Comparison of ENCODE assay signal across 23 cellular contexts in genomic region chrX:36963069-36963808, GRCh38. TPM values are rescaled to one million over a fixed set of nuclear protein-coding genes. Genes with fewer than 3 reads are reported as not detected.
A peak's percentile ranks its signal among the peaks of the same experiment; 100 is the strongest.
DNase-seq lines count a peak whose midpoint lies in the region; ATAC-seq and TF ChIP-seq lines count a peak whose summit lies in the region.
"Had no signal": no experiment of that assay in that cellular context is flagged by ENCODE, and none has a peak within 500 bp of the region (broad histone marks: within the 10 kb centered on the region; RNA-seq: fewer than 3 reads in every experiment).

No MANE protein-coding gene starts in this region.

- H3K36me3 Mint-ChIP-seq in glutamatergic neuron (ENCODE audit: unreplicated experiment) (no peaks in the 10 kb centered on the region), mesothelial cell of epicardium (peaks cover 2% of the 10 kb centered on the region), type B pancreatic cell (no peaks in the 10 kb centered on the region)

- peak overlapping the region; percentile 55 for H3K4me3 Mint-ChIP-seq in glutamatergic neuron (ENCODE audit: unreplicated experiment)
- peak overlapping the region; percentile 66 for H3K4me3 Mint-ChIP-seq in mesothelial cell of epicardium
- peak overlapping the region; percentile 79 for H3K4me3 Mint-ChIP-seq in type B pancreatic cell
- H3K4me3 Mint-ChIP-seq: CD4-positive, alpha-beta T cell had no signal

- H3K9me3 ChIP-seq in cardiac muscle cell (ENCODE audit: low read depth) (no peaks in the 10 kb centered on the region), right atrium auricular region (peaks cover 0 to 5% of the 10 kb centered on the region in 2 donors)
- H3K9me3 ChIP-seq: gastrocnemius medialis, ovary had no signal

- DNase-seq in cardiac muscle cell (ENCODE audit: low read depth in 1 of 2, low spot score in 1 of 2), result no peak
- DNase-seq in right atrium auricular region (ENCODE audit: low spot score), result no peak
- DNase-seq in glutamatergic neuron, result no peak
- peak in 1 of 2 experiments; percentile 23 for DNase-seq in mesothelial cell of epicardium (ENCODE audit: low spot score in 2 of 2, unreplicated experiment in 2 of 2)
- no peak for DNase-seq in type B pancreatic cell (ENCODE audit: extremely low spot score, unreplicated experiment)
- no peak for DNase-seq in dermis blood vessel endothelial cell
- no peak for DNase-seq in NK-92 treated with Interleukin-12 subunit alpha and Interleukin-12 subunit beta, amount 100 ng/mL, for 24 hours (lab: John Stamatoyannopoulos, UW)
- DNase-seq: activated CD4-positive, alpha-beta T cell treated with anti-CD3 and anti-CD28 coated beads, Interleukin-2, amount 50 U/mL, for 48 hours; activated T-cell treated with anti-CD3 and anti-CD28 coated beads, Interleukin-2, amount 50 U/mL, for 48 hours; CD4-positive, alpha-beta T cell; DND-41; gastrocnemius medialis; Kasumi-1; NCI-H1436; ovary; stimulated activated CD4-positive, alpha-beta T cell treated with anti-CD3 and anti-CD28 coated beads, Interleukin-12 subunit alpha, Interleukin-12 subunit beta, amount 100 ng/mL, for 4 hours; stimulated activated naive CD4-positive, alpha-beta T cell had no signal

- H3K27ac ChIP-seq in cardiac muscle cell (no peak overlapping the region), right atrium auricular region (no peak overlapping the region)
- H3K27ac ChIP-seq: gastrocnemius medialis, ovary had no signal

- peaks cover 1% of the 10 kb centered on the region for H3K27me3 Mint-ChIP-seq in glutamatergic neuron (ENCODE audit: unreplicated experiment)
- peaks cover 22% of the 10 kb centered on the region for H3K27me3 Mint-ChIP-seq in mesothelial cell of epicardium (ENCODE audit: low read depth)
- peaks cover 37% of the 10 kb centered on the region for H3K27me3 Mint-ChIP-seq in type B pancreatic cell

- peaks cover 47% of the 10 kb centered on the region for H3K27me3 ChIP-seq in cardiac muscle cell
- H3K27me3 ChIP-seq in right atrium auricular region, result peaks cover 0 to 3% of the 10 kb centered on the region in 2 donors
- H3K27me3 ChIP-seq: ovary had no signal

- H3K4me1 Mint-ChIP-seq in glutamatergic neuron (ENCODE audit: low read depth, unreplicated experiment) (no peaks in the 10 kb centered on the region), mesothelial cell of epicardium (no peaks in the 10 kb centered on the region), type B pancreatic cell (ENCODE audit: unreplicated experiment) (no peaks in the 10 kb centered on the region)

- H3K4me3 ChIP-seq in cardiac muscle cell, result peak overlapping the region; percentile 20
- H3K4me3 ChIP-seq in right atrium auricular region, result peak overlapping the region in 1 of 2 donors; percentile 25
- H3K4me3 ChIP-seq: gastrocnemius medialis, ovary had no signal

- TF ChIP-seq CTCF in cardiac muscle cell (IDR thresholded peaks at IDR 0.05; ENCODE audit: low read depth, low read length) (no peak), right atrium auricular region (IDR thresholded peaks at IDR 0.05) (no peak), glutamatergic neuron (IDR thresholded peaks at IDR 0.05; ENCODE audit: partially characterized antibody, unreplicated experiment) (no peak), mesothelial cell of epicardium (IDR thresholded peaks at IDR 0.05; ENCODE audit: unreplicated experiment) (no peak), type B pancreatic cell (conservative IDR thresholded peaks at IDR 0.05) (peak; percentile 28)

- H3K4me1 ChIP-seq in cardiac muscle cell (ENCODE audit: low read depth) (no peaks in the 10 kb centered on the region), right atrium auricular region (no peaks in the 10 kb centered on the region)
- H3K4me1 ChIP-seq: gastrocnemius medialis had no signal

- H3K9me3 Mint-ChIP-seq in glutamatergic neuron (ENCODE audit: unreplicated experiment) (peaks cover 2% of the 10 kb centered on the region), mesothelial cell of epicardium (peaks cover 14% of the 10 kb centered on the region), type B pancreatic cell (no peaks in the 10 kb centered on the region)
- H3K9me3 Mint-ChIP-seq: CD4-positive, alpha-beta T cell had no signal

- ATAC-seq in HG03108 (IDR thresholded peaks at IDR 0.05; ENCODE audit: unreplicated experiment), result no peak
- ATAC-seq: gastrocnemius medialis had no signal

- H3K27ac Mint-ChIP-seq in glutamatergic neuron (ENCODE audit: unreplicated experiment) (no peak overlapping the region), mesothelial cell of epicardium (no peak overlapping the region), type B pancreatic cell (no peak overlapping the region)
- H3K27ac Mint-ChIP-seq: CD4-positive, alpha-beta T cell had no signal

- no peaks in the 10 kb centered on the region for H3K36me3 ChIP-seq in cardiac muscle cell
- H3K36me3 ChIP-seq in right atrium auricular region, result no peaks in the 10 kb centered on the region
- H3K36me3 ChIP-seq: gastrocnemius medialis, ovary had no signal

RNA-seq across cellular contexts. Expression of gene FAM47C, which starts 44.9 kb away (rescaled TPM):
- total RNA-seq in cardiac muscle cell (not detected in 2 replicates), right atrium auricular region (not detected), glutamatergic neuron (ENCODE audit: unreplicated experiment) (not detected), mesothelial cell of epicardium (not detected in 3 replicates), type B pancreatic cell (ENCODE audit: low replicate concordance) (not detected in 2 replicates), dermis blood vessel endothelial cell (not detected in 2 replicates)
- polyA plus RNA-seq in cardiac muscle cell, result not detected in 2 replicates
- total RNA-seq: A673; CD4-positive, alpha-beta T cell; cerebellum; gastrocnemius medialis; mucosa of gallbladder; ovary; RPMI7951; urinary bladder had no signal
- polyA plus RNA-seq: ovary, urinary bladder had no signal
